Comparison of ENCODE assay signal across 27 cellular contexts in the genomic region with DNA sequence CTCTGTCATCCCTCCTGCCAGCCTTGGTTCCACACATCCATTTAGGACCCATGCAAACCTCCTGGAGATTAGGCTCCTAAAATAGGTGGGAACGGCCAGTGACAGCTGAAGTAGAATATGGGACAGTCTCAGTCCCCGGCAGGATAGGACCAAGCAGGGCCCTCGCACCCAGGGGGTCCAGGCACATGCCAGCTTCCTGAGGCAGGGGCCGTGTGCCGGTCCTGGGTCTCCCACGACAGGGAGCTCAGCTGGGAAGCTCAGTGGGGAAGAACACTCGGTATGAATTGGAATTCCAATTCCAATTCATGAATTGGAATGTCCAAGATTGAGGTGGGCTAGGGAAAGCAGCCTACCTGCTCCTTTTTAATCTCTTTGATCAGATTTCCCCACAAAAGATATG. TPM values are rescaled to one million over a fixed set of nuclear protein-coding genes. Genes with fewer than 3 reads are reported as not detected.
"Had no signal": no experiment of that assay in that cellular context is flagged by ENCODE, and none has a peak within 500 bp of the region (broad histone marks: within the 10 kb centered on the region; RNA-seq: fewer than 3 reads in every experiment).

No MANE protein-coding gene starts in this region.

- ATAC-seq: activated CD8-positive, alpha-beta T cell treated with anti-CD3 and anti-CD28 coated beads for 36 hours; activated T-cell treated with anti-CD3 and anti-CD28 coated beads, Interleukin-2, amount 50 U/mL, for 4 hours; activated T-helper 17 cell treated with anti-CD3 and anti-CD28 coated beads, Interleukin-2, amount 50 U/mL, for 72 hours; esophagus mucosa; WTC11 had no signal

- H3K27ac ChIP-seq: brain microvascular endothelial cell had no signal

- H3K27me3 ChIP-seq: brain microvascular endothelial cell had no signal

- DNase-seq: activated CD4-positive, alpha-beta T cell treated with anti-CD3 and anti-CD28 coated beads for 1 hour; activated CD4-positive, alpha-beta T cell treated with anti-CD3 and anti-CD28 coated beads for 4 hours; activated CD4-positive, alpha-beta T cell treated with anti-CD3 and anti-CD28 coated beads, Interleukin-2, amount 10 ng/mL, durations not matched to agents 7 days and 5 days; activated CD4-positive, alpha-beta T cell treated with anti-CD3 and anti-CD28 coated beads, Interleukin-2, amount 50 U/mL, for 4 hours; activated CD8-positive, alpha-beta memory T cell treated with anti-CD3 and anti-CD28 coated beads for 24 hours; activated CD8-positive, alpha-beta T cell treated with anti-CD3 and anti-CD28 coated beads for 36 hours; activated effector memory CD4-positive, alpha-beta T cell treated with Interleukin-2 at 50 U/mL for 16 hours; activated gamma-delta T cell treated with Interleukin-2 at 50 U/mL for 16 hours; activated naive CD4-positive, alpha-beta T cell treated with anti-CD3 and anti-CD28 coated beads, Interleukin-2, amount 50 U/mL, for 16 hours; activated naive CD4-positive, alpha-beta T cell treated with Interleukin-2 at 50 U/mL for 16 hours; activated T-cell treated with anti-CD3 and anti-CD28 coated beads, Interleukin-2, amount 50 U/mL, for 4 hours; amniotic stem cell; anterior cingulate cortex; brain microvascular endothelial cell; caudate nucleus; cortex of kidney; dermis blood vessel endothelial cell; effector CD8-positive, alpha-beta T cell; foreskin fibroblast; head of caudate nucleus; T-helper 2 cell had no signal

RNA-seq across cellular contexts. Expression of a gene that starts 54.3 kb away (rescaled TPM):
- total RNA-seq: activated CD4-positive, alpha-beta T cell treated with anti-CD3 and anti-CD28 coated beads, Interleukin-2, amount 10 ng/mL, durations not matched to agents 7 days and 5 days; activated CD8-positive, alpha-beta T cell treated with anti-CD3 and anti-CD28 coated beads for 36 hours; activated T-helper 17 cell treated with anti-CD3 and anti-CD28 coated beads, Interleukin-2, amount 50 U/mL, for 72 hours; bronchial epithelial cell; dermis blood vessel endothelial cell; endothelial cell of umbilical vein; T-helper 1 cell treated with Interleukin-12 subunit alpha and Interleukin-12 subunit beta and Interleukin-4 antibody, amounts not matched to agents 30 ng/mL and 1 ng/mL, for 36 hours had no signal
- polyA plus RNA-seq: endothelial cell of umbilical vein had no signal
